Comparison of ENCODE assay signal across 1 cellular context in genomic region chr1:244967159-244967558, GRCh38.
TF ChIP-seq lines count a peak whose summit lies in the region.

No MANE protein-coding gene starts in this region.

TF ChIP-seq in K562, 482 proteins besides CTCF, POLR2A, EP300 and RAD21 (continued from another document):
- TF ChIP-seq AFF1 (IDR thresholded peaks at IDR 0.05; ENCODE audit: low read depth in 1 of 2, partially characterized antibody in 2 of 2) (no peak), MAFF (IDR thresholded peaks at IDR 0.05; ENCODE audit: low read length) (peak; percentile 98), ZNF316 (IDR thresholded peaks at IDR 0.05) (peak; percentile 97), C11orf30 (IDR thresholded peaks at IDR 0.05; ENCODE audit: low read depth) (peak; percentile 93)
